ENCODE assay signal across 21 cellular contexts in the genomic region with DNA sequence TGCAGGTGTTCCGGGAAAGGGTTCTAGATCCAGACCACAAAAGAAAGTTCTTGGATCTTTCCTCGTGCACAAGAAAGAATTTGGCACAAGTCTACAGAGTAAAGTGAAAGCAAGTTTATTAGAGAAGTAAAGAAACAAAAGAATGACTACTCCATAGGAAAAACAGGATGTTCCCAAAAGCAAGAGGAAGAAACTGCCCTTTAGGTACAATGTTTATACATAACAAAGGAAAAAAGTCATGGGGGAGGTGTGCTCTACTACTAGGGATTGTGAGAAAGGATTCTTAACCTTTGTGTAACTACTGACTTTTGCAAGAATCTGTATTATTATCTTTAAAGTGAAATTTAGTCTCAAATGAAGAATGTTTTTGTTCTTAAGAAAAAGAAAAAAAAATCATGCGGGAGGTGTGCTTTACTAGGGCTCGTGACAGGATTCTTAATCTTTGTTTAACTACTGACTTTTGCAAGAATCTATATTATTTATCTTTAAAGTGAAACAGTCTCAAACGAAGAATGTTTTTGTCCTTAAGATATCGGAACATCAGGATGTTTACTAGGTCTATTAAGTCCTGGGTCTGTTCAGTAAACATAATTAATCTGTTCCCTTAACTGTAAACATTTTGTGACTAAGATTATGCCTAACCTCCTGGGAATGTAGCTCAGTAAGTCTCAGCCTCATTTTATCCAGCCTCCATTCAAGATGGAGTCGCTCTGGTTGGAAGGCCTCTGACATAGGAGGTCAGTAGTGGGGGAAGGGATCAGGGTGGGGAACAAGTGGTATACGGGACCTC.
A peak's percentile ranks its signal among the peaks of the same experiment; 100 is the strongest.
DNase-seq lines count a peak whose midpoint lies in the region; ATAC-seq, FAIRE-seq and TF ChIP-seq lines count a peak whose summit lies in the region.
"Had no signal": no experiment of that assay in that cellular context is flagged by ENCODE, and none has a peak within 500 bp of the region (broad histone marks: within the 10 kb centered on the region; RNA-seq: fewer than 3 reads in every experiment).

No MANE protein-coding gene starts in this region.

- H4K5ac ChIP-seq in IMR-90 (ENCODE audit: low read depth, low read length): no peak overlapping the region

- no peak for TF ChIP-seq RAD21 in IMR-90 (IDR thresholded peaks at IDR 0.05; ENCODE audit: low read length)

- DNase-seq in IMR-90 (no peak), lung microvascular endothelial cell (ENCODE audit: low read depth in 2 of 2) (peak; percentile 39 to 80), WERI-Rb-1 (no peak), osteocyte (ENCODE audit: extremely low spot score, unreplicated experiment) (no peak), posterior vena cava (ENCODE audit: low spot score) (no peak), mesothelial cell of epicardium (ENCODE audit: low spot score in 2 of 2, unreplicated experiment in 2 of 2) (no peak)
- DNase-seq: CD4-positive, alpha-beta memory T cell; DMS79 treated with DMSO at 0.1 percent for 48 hours; GM23248; HFFc6; KBM-7; MG63; NCI-H1105; NCI-H1930; NCI-H2171; NCI-H446 treated with DMSO at 0.1 percent for 48 hours had no signal

- no peak overlapping the region for H3K4ac ChIP-seq in IMR-90 (ENCODE audit: low read depth, low read length)

- in situ Hi-C loops in IMR-90 (cut with MboI; ENCODE audit: low sequenced_read_pairs): no loop called here

- peak overlapping the region; percentile 28 for H3K4me2 ChIP-seq in IMR-90 (ENCODE audit: low read depth, low read length)

- H3K4me3 ChIP-seq in IMR-90 (ENCODE audit: insufficient read depth, low read depth, low read length) (no peak overlapping the region), WERI-Rb-1 (ENCODE audit: low read depth, low read length) (no peak overlapping the region)
- H3K4me3 ChIP-seq: GM23248, MG63 had no signal

- no peak overlapping the region for H3K14ac ChIP-seq in IMR-90 (replicated peaks; ENCODE audit: low read depth, low read length)

- no TSS peak for BruUV-seq in IMR-90 (replicated peaks; lab: Mats Ljungman, UMichigan)

- no peak overlapping the region for H3K9ac ChIP-seq in IMR-90 (ENCODE audit: low read depth, low read length)
- H3K9ac ChIP-seq: GM23248 had no signal

- H3K27ac ChIP-seq in C4-2B: 0 out of 2 replicates have a peak overlapping the region, but pooled peaks have one; percentile 2
- peak overlapping the region; percentile 40; the same call in 1 of the 2 replicates for H3K27ac ChIP-seq in IMR-90 (ENCODE audit: insufficient read depth, low read length)
- no peak overlapping the region for H3K27ac ChIP-seq in WERI-Rb-1
- H3K27ac ChIP-seq: GM23248 had no signal

- no peak overlapping the region for H3K56ac ChIP-seq in IMR-90 (ENCODE audit: extremely low read depth, insufficient read depth, low read length)

- CTCF ChIA-PET in IMR-90 (lab: Yijun Ruan, JAX): no interaction called here

- H3K27me3 ChIP-seq in IMR-90 (ENCODE audit: control insufficient read depth, insufficient read depth, low read length): no peaks in the 10 kb centered on the region
- H3K27me3 ChIP-seq in WERI-Rb-1 (ENCODE audit: insufficient read depth, low read depth, severe bottlenecking): no peaks in the 10 kb centered on the region
- H3K27me3 ChIP-seq: MG63 had no signal

- no peak overlapping the region for H2BK20ac ChIP-seq in IMR-90 (ENCODE audit: low read depth, low read length)

- peaks cover 2% of the 10 kb centered on the region for H3K27me3 Mint-ChIP-seq in osteocyte (ENCODE audit: unreplicated experiment)
- no peaks in the 10 kb centered on the region for H3K27me3 Mint-ChIP-seq in mesothelial cell of epicardium (ENCODE audit: low read depth)
- H3K27me3 Mint-ChIP-seq: B cell had no signal

- H3K4me1 ChIP-seq in IMR-90 (ENCODE audit: control insufficient read depth, insufficient read depth, low read length): no peaks in the 10 kb centered on the region

- WGBS in IMR-90 (ENCODE audit: extremely low coverage in 2 of 2, insufficient read length in 1 of 2), 2 experiments: no CpG with 5 or more reads among the region's 8 CpGs

- no peak overlapping the region for H2AFZ ChIP-seq in IMR-90 (replicated peaks; ENCODE audit: low read length, poor library complexity)
- H2AFZ ChIP-seq: GM23248 had no signal

- no peak overlapping the region for H2BK15ac ChIP-seq in IMR-90 (ENCODE audit: low read depth, low read length)

- no peak for TF ChIP-seq POLR2A in IMR-90 (IDR thresholded peaks at IDR 0.05; ENCODE audit: low read depth, low read length)

- intact Hi-C loops in IMR-90 (cut with micrococcal nuclease): no loop called here
- intact Hi-C loops in posterior vena cava (cut with DNase I): no loop called here

- H3K4me3 Mint-ChIP-seq in osteocyte (ENCODE audit: unreplicated experiment): no peak overlapping the region
- no peak overlapping the region for H3K4me3 Mint-ChIP-seq in mesothelial cell of epicardium
- H3K4me3 Mint-ChIP-seq: B cell; CD4-positive, alpha-beta memory T cell; HFFc6 had no signal

- H2BK120ac ChIP-seq in IMR-90 (ENCODE audit: low read depth, low read length): no peak overlapping the region

- H3K36me3 Mint-ChIP-seq in osteocyte (ENCODE audit: unreplicated experiment): no peaks in the 10 kb centered on the region
- no peaks in the 10 kb centered on the region for H3K36me3 Mint-ChIP-seq in mesothelial cell of epicardium
- H3K36me3 Mint-ChIP-seq: CD4-positive, alpha-beta memory T cell had no signal

- H3K9me3 Mint-ChIP-seq in osteocyte (ENCODE audit: unreplicated experiment) (no peaks in the 10 kb centered on the region), mesothelial cell of epicardium (no peaks in the 10 kb centered on the region)
- H3K9me3 Mint-ChIP-seq: CD4-positive, alpha-beta memory T cell had no signal

- H3K79me1 ChIP-seq in IMR-90 (ENCODE audit: low read depth in 1 of 2, low read length in 2 of 2): no peaks in the 10 kb centered on the region

- no peak overlapping the region for H2AK9ac ChIP-seq in IMR-90 (replicated peaks; ENCODE audit: low read depth, low read length, poor library complexity)

- H3K23ac ChIP-seq in IMR-90 (ENCODE audit: low read depth, low read length): no peak overlapping the region

- H3K4me1 Mint-ChIP-seq in osteocyte (ENCODE audit: unreplicated experiment) (no peaks in the 10 kb centered on the region), mesothelial cell of epicardium (no peaks in the 10 kb centered on the region)
- H3K4me1 Mint-ChIP-seq: B cell; CD4-positive, alpha-beta memory T cell had no signal

- no peak overlapping the region for H2BK5ac ChIP-seq in IMR-90 (ENCODE audit: low read depth, low read length, poor library complexity, severe bottlenecking)

- peak; percentile 4 for FAIRE-seq in endometrium (lab: Jason Lieb, UNC)
- FAIRE-seq: G401.6, HTR-8/SVneo had no signal

- H3K36me3 ChIP-seq in IMR-90 (ENCODE audit: control insufficient read depth, insufficient read depth, low read length) (no peaks in the 10 kb centered on the region), WERI-Rb-1 (no peaks in the 10 kb centered on the region)
- H3K36me3 ChIP-seq: MG63 had no signal

- no peak overlapping the region for H2AK5ac ChIP-seq in IMR-90 (ENCODE audit: low read depth, low read length)

- no peak for ATAC-seq in IMR-90 (ENCODE audit: low read depth)

- H4K20me1 ChIP-seq in IMR-90 (ENCODE audit: insufficient read depth, low read length): no peaks in the 10 kb centered on the region

- H3K27ac Mint-ChIP-seq in osteocyte (ENCODE audit: unreplicated experiment): no peak overlapping the region
- H3K27ac Mint-ChIP-seq in mesothelial cell of epicardium: no peak overlapping the region
- H3K27ac Mint-ChIP-seq: B cell; CD4-positive, alpha-beta memory T cell; HFFc6 had no signal

- no peak overlapping the region for H4K91ac ChIP-seq in IMR-90 (ENCODE audit: insufficient read depth, low read depth, low read length)

- dilution Hi-C loops in IMR-90 (cut with HindIII; ENCODE audit: low sequenced_read_pairs, unreplicated experiment): no loop called here

- H4K8ac ChIP-seq in IMR-90 (ENCODE audit: low read depth in 2 of 2, low read length in 2 of 2): no peak overlapping the region

- TF ChIP-seq CTCF in C4-2B (conservative IDR thresholded peaks at IDR 0.05): no peak
- no peak for TF ChIP-seq CTCF in IMR-90 (conservative IDR thresholded peaks at IDR 0.05; ENCODE audit: low read depth, low read length)
- TF ChIP-seq CTCF in WERI-Rb-1 (IDR thresholded peaks at IDR 0.05; ENCODE audit: low read depth, low read length): no peak
- no peak for TF ChIP-seq CTCF in osteocyte (IDR thresholded peaks at IDR 0.05)
- no peak for TF ChIP-seq CTCF in mesothelial cell of epicardium (IDR thresholded peaks at IDR 0.05; ENCODE audit: unreplicated experiment)

- H3K9me1 ChIP-seq in IMR-90 (ENCODE audit: insufficient read depth, low read length): no peaks in the 10 kb centered on the region

- no peak overlapping the region; the same call in 1 of the 2 replicates for H3K18ac ChIP-seq in IMR-90 (ENCODE audit: low read depth, low read length)

- POLR2A ChIA-PET in IMR-90 (lab: Charles Lee; ENCODE audit: unreplicated experiment): no interaction called here

- H3K9me3 ChIP-seq in IMR-90 (ENCODE audit: control insufficient read depth, insufficient read depth, low read length) (no peaks in the 10 kb centered on the region), WERI-Rb-1 (ENCODE audit: severe bottlenecking) (peaks cover 2% of the 10 kb centered on the region)
- H3K9me3 ChIP-seq: MG63 had no signal

TF ChIP-seq in IMR-90, 13 proteins besides CTCF, POLR2A, EP300 and RAD21 (continues in another document):
- TF ChIP-seq RCOR1 (IDR thresholded peaks at IDR 0.05; ENCODE audit: insufficient replicate concordance, low read length) (no peak), CHD1 (IDR thresholded peaks at IDR 0.05; ENCODE audit: low read depth, low read length) (no peak), MAZ (IDR thresholded peaks at IDR 0.05; ENCODE audit: borderline replicate concordance, low read depth, low read length) (no peak), FOS (IDR thresholded peaks at IDR 0.05; ENCODE audit: low read depth, low read length) (no peak), MAFK (IDR thresholded peaks at IDR 0.05; ENCODE audit: low read depth, low read length) (no peak), SMC3 (IDR thresholded peaks at IDR 0.05; ENCODE audit: low read depth, low read length) (no peak), MXI1 (IDR thresholded peaks at IDR 0.05; ENCODE audit: borderline replicate concordance, low read depth, low read length) (no peak), RFX5 (IDR thresholded peaks at IDR 0.05; ENCODE audit: low read depth, low read length) (no peak), BHLHE40 (IDR thresholded peaks at IDR 0.05; ENCODE audit: low read depth, low read length) (no peak), NFE2L2 (IDR thresholded peaks at IDR 0.05; ENCODE audit: low read depth, low read length) (no peak)
- TF ChIP-seq, protein P1, sequence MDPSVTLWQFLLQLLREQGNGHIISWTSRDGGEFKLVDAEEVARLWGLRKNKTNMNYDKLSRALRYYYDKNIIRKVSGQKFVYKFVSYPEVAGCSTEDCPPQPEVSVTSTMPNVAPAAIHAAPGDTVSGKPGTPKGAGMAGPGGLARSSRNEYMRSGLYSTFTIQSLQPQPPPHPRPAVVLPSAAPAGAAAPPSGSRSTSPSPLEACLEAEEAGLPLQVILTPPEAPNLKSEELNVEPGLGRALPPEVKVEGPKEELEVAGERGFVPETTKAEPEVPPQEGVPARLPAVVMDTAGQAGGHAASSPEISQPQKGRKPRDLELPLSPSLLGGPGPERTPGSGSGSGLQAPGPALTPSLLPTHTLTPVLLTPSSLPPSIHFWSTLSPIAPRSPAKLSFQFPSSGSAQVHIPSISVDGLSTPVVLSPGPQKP (IDR thresholded peaks at IDR 0.05; ENCODE audit: borderline replicate concordance, low read depth, low read length): no peak

Comparison
In these comparisons a context has a peak if more than half of its experiments do, and no peak if none do; other contexts are left out.
1. DNase-seq: peak in lung microvascular endothelial cell (2 of 2); none in IMR-90 (single experiment), WERI-Rb-1 (single experiment), osteocyte (single experiment), posterior vena cava (single experiment) and mesothelial cell of epicardium (0 of 2).